In the genomic region with DNA sequence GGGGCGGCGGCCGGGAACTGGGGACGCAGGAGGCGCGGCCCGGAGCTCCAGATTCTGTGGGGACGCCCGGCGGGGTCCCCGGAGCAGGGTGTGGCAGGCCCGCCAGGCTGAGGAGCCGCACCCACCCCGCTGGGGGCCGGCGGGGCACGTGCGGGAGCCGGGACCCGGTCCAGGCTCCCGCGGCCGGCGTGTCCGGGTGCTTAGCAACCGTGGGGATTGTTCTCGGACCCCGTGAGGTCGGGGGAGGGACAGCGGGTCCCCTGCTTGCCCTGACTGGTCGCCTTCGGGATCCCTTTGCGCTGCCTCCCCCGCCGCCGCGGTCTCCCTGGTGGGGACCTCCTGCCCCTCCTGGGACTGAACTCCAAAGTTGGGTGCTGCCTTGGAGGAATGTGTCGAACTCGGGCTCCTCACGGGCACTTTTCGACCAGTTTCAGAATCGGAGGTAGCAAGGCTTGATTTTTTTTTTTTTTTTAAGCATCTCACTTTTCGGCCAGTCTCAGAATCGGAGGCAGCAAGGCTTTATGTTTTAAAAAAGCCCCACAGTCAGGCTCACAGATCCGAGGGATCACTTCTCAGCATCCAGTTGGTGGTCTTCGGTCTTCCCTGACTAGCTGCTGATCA, we compare ENCODE assay signal across 8 cellular contexts. TPM values are rescaled to one million over a fixed set of nuclear protein-coding genes. Genes with fewer than 3 reads are reported as not detected.
DNase-seq lines count a peak whose midpoint lies in the region; TF ChIP-seq lines count a peak whose summit lies in the region.

No MANE protein-coding gene starts in this region.

- WGBS in stomach, 5 donors: 0 to 1% (median 0%) methylated on average over 17 to 46 of the region's 46 CpGs

- H3K27ac ChIP-seq in stomach: peak overlapping the region; percentile 88 to 98 (median 93)

- peak overlapping the region; percentile 88 for H3K9ac ChIP-seq in mucosa of stomach (ENCODE audit: low read length)

- H3K27me3 ChIP-seq in mucosa of stomach (ENCODE audit: control insufficient read depth, insufficient read depth, low read length): no peaks in the 10 kb centered on the region
- no peaks in the 10 kb centered on the region for H3K27me3 ChIP-seq in stomach

- H3K4me3 ChIP-seq in mucosa of stomach (ENCODE audit: low read length) (peak overlapping the region; percentile 50), stomach (peak overlapping the region; percentile 67 to 98 (median 88))

- H3K4me1 ChIP-seq in mucosa of stomach (ENCODE audit: control insufficient read depth, insufficient read depth, low read length) (peaks cover 8% of the 10 kb centered on the region), stomach (peaks cover 15 to 40% (median 22%) of the 10 kb centered on the region in 4 donors)

- peak overlapping the region; percentile 89 for H3K27ac Mint-ChIP-seq in HFFc6

- intact Hi-C loops in stomach (cut with DNase I; ENCODE audit: low total_unique reads): loop anchor here (10.0 kb wide), 1 partner anchor 61 kb away; no protein-coding TSS in a partner anchor

- TF ChIP-seq CTCF in HFFc6 (IDR thresholded peaks at IDR 0.05): no peak
- TF ChIP-seq CTCF in stomach (IDR thresholded peaks at IDR 0.05): no peak

- H3K9me3 Mint-ChIP-seq in HFFc6: peaks cover 4% of the 10 kb centered on the region; the same call in 1 of the 2 replicates

- H3K36me3 ChIP-seq in mucosa of stomach (ENCODE audit: control insufficient read depth, insufficient read depth, low read length) (no peaks in the 10 kb centered on the region), stomach (peaks cover 4 to 33% (median 29%) of the 10 kb centered on the region in 4 donors)

- peak; percentile 73 for DNase-seq in NCI-H82 (lab: John Stamatoyannopoulos, UW)
- DNase-seq in NCI-H82 treated with DMSO at 0.1 percent for 48 hours (lab: John Stamatoyannopoulos, UW; ENCODE audit: unreplicated experiment): no peak
- peak; percentile 23 for DNase-seq in HFFc6
- peak; percentile 69 for DNase-seq in NAMALWA (ENCODE audit: low spot score)
- peak; percentile 80 for DNase-seq in activated CD8-positive, alpha-beta memory T cell treated with anti-CD3 and anti-CD28 coated beads for 24 hours
- no peak for DNase-seq in erythroblast (lab: John Stamatoyannopoulos, UW)
- peak; percentile 44 for DNase-seq in stomach

- peaks cover 17% of the 10 kb centered on the region for H3K4me1 Mint-ChIP-seq in HFFc6 (ENCODE audit: low read depth)

- H3K4me3 Mint-ChIP-seq in HFFc6: peak overlapping the region; percentile 93

- peaks cover 2% of the 10 kb centered on the region; the same call in 1 of the 2 replicates for H3K27me3 Mint-ChIP-seq in HFFc6 (ENCODE audit: insufficient read depth)

- no peak for TF ChIP-seq EP300 in stomach (IDR thresholded peaks at IDR 0.05)

- H3K36me3 Mint-ChIP-seq in HFFc6 (ENCODE audit: low read depth): peaks cover 5% of the 10 kb centered on the region; the same call in 1 of the 2 replicates

- TF ChIP-seq POLR2A in erythroblast (IDR thresholded peaks at IDR 0.05; ENCODE audit: low read length) (peak; percentile 45), stomach (IDR thresholded peaks at IDR 0.05) (no peak)

- H3K9me3 ChIP-seq in mucosa of stomach (ENCODE audit: control insufficient read depth, low read length) (no peaks in the 10 kb centered on the region), stomach (no peaks in the 10 kb centered on the region)

RNA-seq across cellular contexts. Expression of a gene that starts 0.5 kb away (rescaled TPM):
- 1 to 10 TPM; 6.7 to 9.2 (median 7.8) TPM for total RNA-seq in HFFc6 (2021; fragmentation: NEBNext Ultra II Directional; extraction: Animal tissue kit (Norgen Biotek cat#: 25700))
- total RNA-seq in stomach: 100 to 1,000 TPM in 1 of 5 donors, 10 to 100 TPM in 4; 11.2 to 125 (median 18.5) TPM
- polyA plus RNA-seq in stomach: 1 to 10 TPM; 3.7 to 7.8 (median 4.0) TPM

RNA-seq across cellular contexts. Expression of a gene that starts 46.7 kb away (rescaled TPM):
- 10 to 100 TPM; 38.6 to 58.1 (median 46.2) TPM for total RNA-seq in HFFc6 (2021; fragmentation: NEBNext Ultra II Directional; extraction: Animal tissue kit (Norgen Biotek cat#: 25700))
- total RNA-seq in stomach: 100 to 1,000 TPM in 2 of 5 donors, 10 to 100 TPM in 3; 10.7 to 312 (median 94.2) TPM
- 100 to 1,000 TPM in 1 of 3 donors, 10 to 100 TPM in 2; 22.2 to 117 (median 84.2) TPM for polyA plus RNA-seq in stomach

RNA-seq across cellular contexts. Expression of a gene that starts 54.3 kb away (rescaled TPM):
- total RNA-seq in HFFc6 (2021; fragmentation: NEBNext Ultra II Directional; extraction: Animal tissue kit (Norgen Biotek cat#: 25700)): 10 to 100 TPM; 16.7 to 23.8 (median 20.5) TPM
- total RNA-seq in stomach: 10 to 100 TPM in 3 of 5 donors, 1 to 10 TPM in 1, not detected in 1; 6.1 to 65.2 (median 34.3) TPM
- 10 to 100 TPM; 13.4 to 95.2 (median 40.0) TPM for polyA plus RNA-seq in stomach

Comparison
In these comparisons a context has a peak if more than half of its experiments do, and no peak if none do; other contexts are left out.
1. DNase-seq: peak in NCI-H82 (single experiment), HFFc6 (single experiment), NAMALWA (single experiment), activated CD8-positive, alpha-beta memory T cell treated with anti-CD3 and anti-CD28 coated beads for 24 hours (single experiment) and stomach (single experiment); none in NCI-H82 treated with DMSO at 0.1 percent for 48 hours (single experiment) and erythroblast (0 of 2).